ENCODE assay signal across 9 cellular contexts in genomic region chr11:65501530-65502273, GRCh38. TPM values are rescaled to one million over a fixed set of nuclear protein-coding genes. Genes with fewer than 3 reads are reported as not detected.
DNase-seq lines count a peak whose midpoint lies in the region; ATAC-seq and TF ChIP-seq lines count a peak whose summit lies in the region.
"Had no signal": no experiment of that assay in that cellular context is flagged by ENCODE, and none has a peak within 500 bp of the region (broad histone marks: within the 10 kb centered on the region; RNA-seq: fewer than 3 reads in every experiment).

No MANE protein-coding gene starts in this region.

- peaks cover 0 to 33% (median 31%) of the 10 kb centered on the region in 3 experiments; a peak in 5 of 7 replicates for H3K36me3 Mint-ChIP-seq in H9 (ENCODE audit: insufficient read depth in 1 of 3, low read depth in 3 of 3)

- no peak overlapping the region for H2BK20ac ChIP-seq in H9 (ENCODE audit: low read depth, low read length, poor library complexity, severe bottlenecking)

- no peaks in the 10 kb centered on the region for H3K79me1 ChIP-seq in H9 (ENCODE audit: insufficient read depth, low read depth, low read length, poor library complexity, severe bottlenecking)

- H3K9me3 ChIP-seq in H9 (ENCODE audit: control insufficient read depth, low read depth, low read length) = no peaks in the 10 kb centered on the region
- H3K9me3 ChIP-seq in skeletal muscle tissue (ENCODE audit: control insufficient read depth in 3 of 3, low read length in 3 of 3) = no peaks in the 10 kb centered on the region

- TF ChIP-seq CTCF in H9 (conservative IDR thresholded peaks at IDR 0.05) (no peak), fibroblast of villous mesenchyme (IDR thresholded peaks at IDR 0.05; ENCODE audit: insufficient read depth, low read depth, low read length) (no peak)

- no peak overlapping the region for H3K14ac ChIP-seq in H9 (ENCODE audit: insufficient read depth, low read length)

- no peak overlapping the region for H3K4me3 Mint-ChIP-seq in H9
- H3K4me3 Mint-ChIP-seq: stimulated activated naive CD8-positive, alpha-beta T cell treated with anti-CD3 and anti-CD28 coated beads, Interleukin-15, Interleukin-2, amounts not matched to agents 100 ng/mL and 50 ng/mL, for 24 hours had no signal

- peaks cover 42% of the 10 kb centered on the region for H3K79me2 ChIP-seq in H9 (ENCODE audit: insufficient read depth, low read length)

- peak overlapping the region; percentile 96 for H3K4me3 ChIP-seq in fibroblast of villous mesenchyme (ENCODE audit: low read depth, low read length)
- H3K4me3 ChIP-seq in skeletal muscle tissue (ENCODE audit: low read length in 3 of 3) = peak overlapping the region; percentile 94 to 98 (median 95)

- H3K27ac ChIP-seq in H9 (ENCODE audit: insufficient read length, low read depth, low read length) = no peak overlapping the region
- H3K27ac ChIP-seq in skeletal muscle tissue (ENCODE audit: low read depth, low read length) = peak overlapping the region; percentile 100

- no peaks in the 10 kb centered on the region for H4K20me1 ChIP-seq in H9 (ENCODE audit: control insufficient read depth, insufficient read depth, insufficient read length)

- peak overlapping the region; percentile 15 for H3K18ac ChIP-seq in H9 (ENCODE audit: insufficient read length, low read depth, low read length)

- peak overlapping the region; percentile 95 for H3K4me2 ChIP-seq in H9 (ENCODE audit: insufficient read depth, insufficient read length, low read length)

- no peak overlapping the region for H2BK15ac ChIP-seq in H9 (ENCODE audit: low read depth, low read length)

- H3K9ac ChIP-seq in H9 (ENCODE audit: extremely low read depth, insufficient read length, low read length) = peak overlapping the region; percentile 97
- peak overlapping the region; percentile 97 to 99 (median 99) for H3K9ac ChIP-seq in skeletal muscle tissue (ENCODE audit: low read depth in 1 of 3, low read length in 3 of 3)

- H3K27me3 ChIP-seq in H9 (ENCODE audit: insufficient read depth, low read length) = no peaks in the 10 kb centered on the region
- no peaks in the 10 kb centered on the region for H3K27me3 ChIP-seq in skeletal muscle tissue (ENCODE audit: control insufficient read depth in 3 of 3, insufficient read depth in 3 of 3, low read length in 3 of 3)

- ATAC-seq in GM19328 (IDR thresholded peaks at IDR 0.05; ENCODE audit: unreplicated experiment) = no peak
- ATAC-seq in HG02938 (IDR thresholded peaks at IDR 0.05; ENCODE audit: unreplicated experiment) = no peak

- H3K27ac Mint-ChIP-seq in H9 = peak overlapping the region in 2 of 3 experiments; percentile 8 to 68; a peak in 3 of 7 replicates
- H3K27ac Mint-ChIP-seq: stimulated activated naive CD8-positive, alpha-beta T cell treated with anti-CD3 and anti-CD28 coated beads, Interleukin-15, Interleukin-2, amounts not matched to agents 100 ng/mL and 50 ng/mL, for 24 hours had no signal

- no peaks in the 10 kb centered on the region for H3K27me3 Mint-ChIP-seq in H9 (ENCODE audit: low read depth)
- H3K27me3 Mint-ChIP-seq: stimulated activated naive CD8-positive, alpha-beta T cell treated with anti-CD3 and anti-CD28 coated beads, Interleukin-15, Interleukin-2, amounts not matched to agents 100 ng/mL and 50 ng/mL, for 24 hours had no signal

- H3K9me3 Mint-ChIP-seq in H9 = peaks cover 2 to 3% of the 10 kb centered on the region in 2 experiments; a peak in 3 of 5 replicates
- H3K9me3 Mint-ChIP-seq: stimulated activated naive CD8-positive, alpha-beta T cell treated with anti-CD3 and anti-CD28 coated beads, Interleukin-15, Interleukin-2, amounts not matched to agents 100 ng/mL and 50 ng/mL, for 24 hours had no signal

- H3K56ac ChIP-seq in H9 (ENCODE audit: insufficient read length, low read depth, low read length) = no peak overlapping the region

- DNase-seq in H9 = no peak
- DNase-seq in fibroblast of villous mesenchyme (ENCODE audit: low read depth) = peak; percentile 63
- no peak for DNase-seq in activated CD4-positive, alpha-beta T cell treated with anti-CD3 and anti-CD28 coated beads, Interleukin-2, amount 50 U/mL, for 48 hours
- DNase-seq in activated naive CD4-positive, alpha-beta T cell treated with Interleukin-2 at 50 U/mL for 16 hours = no peak

- no CpG with 5 or more reads among the region's 3 CpGs for WGBS in H9 (ENCODE audit: extremely low coverage, insufficient read length, low lambda C conversion rate)

- no peak overlapping the region for H4K5ac ChIP-seq in H9 (ENCODE audit: insufficient read length, low read depth, low read length)

- no peak overlapping the region for H4K91ac ChIP-seq in H9 (ENCODE audit: insufficient read length, low read depth, low read length)

- peaks cover 58 to 64% (median 59%) of the 10 kb centered on the region in 3 donors for H3K36me3 ChIP-seq in skeletal muscle tissue (ENCODE audit: control insufficient read depth in 3 of 3, insufficient read depth in 3 of 3, low read length in 3 of 3)

- peaks cover 25% of the 10 kb centered on the region for H3K23me2 ChIP-seq in H9 (ENCODE audit: insufficient read length, low read depth, low read length, poor library complexity, severe bottlenecking)

- H2BK12ac ChIP-seq in H9 (ENCODE audit: insufficient read length, low read depth, low read length) = no peak overlapping the region

- no peak overlapping the region for H2AK5ac ChIP-seq in H9 (ENCODE audit: insufficient read length, low read length)

- H3K4me1 Mint-ChIP-seq in H9 = peaks cover 34 to 45% of the 10 kb centered on the region in 2 experiments

- no peak overlapping the region for H2BK120ac ChIP-seq in H9 (ENCODE audit: low read depth, low read length, poor library complexity, severe bottlenecking)

- no peaks in the 10 kb centered on the region; the same call in 1 of the 2 replicates for H3K4me1 ChIP-seq in H9 (ENCODE audit: insufficient read depth, low read length)
- peaks cover 16 to 39% (median 28%) of the 10 kb centered on the region in 3 donors for H3K4me1 ChIP-seq in skeletal muscle tissue (ENCODE audit: control insufficient read depth in 3 of 3, insufficient read depth in 3 of 3, low read length in 3 of 3)

- no peak overlapping the region for H3K4ac ChIP-seq in H9 (ENCODE audit: low read depth, low read length)

- no peak overlapping the region for H2AFZ ChIP-seq in H9 (ENCODE audit: low read length)

- no peak overlapping the region for H2BK5ac ChIP-seq in H9 (ENCODE audit: insufficient read length, low read length)

- no peak overlapping the region for H4K8ac ChIP-seq in H9 (replicated peaks; ENCODE audit: insufficient read length, low read depth, low read length)

- H3K23ac ChIP-seq in H9 (ENCODE audit: insufficient read length, low read depth, low read length) = no peak overlapping the region

- no peak overlapping the region for H3T11ph ChIP-seq in H9 (ENCODE audit: low read length)

TF ChIP-seq in PFSK-1, 5 proteins besides CTCF, POLR2A, EP300 and RAD21:
- TF ChIP-seq POLR2AphosphoS5 (IDR thresholded peaks at IDR 0.05; ENCODE audit: low read depth, low read length) (peak; percentile 53; the same call in 1 of the 2 replicates), REST (IDR thresholded peaks at IDR 0.05; ENCODE audit: insufficient read depth in 1 of 2, low read depth in 2 of 2, low read length in 2 of 2) (no peak), FOXP2 (optimal IDR thresholded peaks at IDR 0.05; ENCODE audit: borderline replicate concordance, extremely low read depth, extremely low read length, insufficient read depth) (no peak), TAF1 (IDR thresholded peaks at IDR 0.05; ENCODE audit: borderline replicate concordance, insufficient read depth, low read length) (peak; percentile 1; the same call in 1 of the 2 replicates), SIN3A (IDR thresholded peaks at IDR 0.05; ENCODE audit: borderline replicate concordance, insufficient read depth, low read length) (peak; percentile 50; the same call in 1 of the 2 replicates)

RNA-seq across cellular contexts. Expression of gene MALAT1, which starts 2.9 kb away (rescaled TPM):
- 1,700 and 1,934 TPM in 2 replicates for total RNA-seq in H9 (2021)
- polyA plus RNA-seq in PFSK-1 (2012; ENCODE audit: insufficient read length, low read depth) = 336 TPM
- total RNA-seq in fibroblast of villous mesenchyme = 12,351 and 16,563 TPM in 2 replicates
- 7,794 TPM for total RNA-seq in skeletal muscle tissue

RNA-seq across cellular contexts. Expression of gene SCYL1, which starts 23.2 kb away (rescaled TPM):
- total RNA-seq in H9 (2021) (54.7 and 56.0 TPM in 2 replicates), fibroblast of villous mesenchyme (125 and 135 TPM in 2 replicates), skeletal muscle tissue (36.0 TPM)
- polyA plus RNA-seq in PFSK-1 (2012; ENCODE audit: insufficient read length, low read depth) = 192 TPM

RNA-seq across cellular contexts. Expression of gene LTBP3, which starts 56.5 kb away (rescaled TPM):
- 10.6 and 12.1 TPM in 2 replicates for total RNA-seq in H9 (2021)
- polyA plus RNA-seq in PFSK-1 (2012; ENCODE audit: insufficient read length, low read depth) = 121 TPM
- 23.7 and 24.2 TPM in 2 replicates for total RNA-seq in fibroblast of villous mesenchyme
- total RNA-seq in skeletal muscle tissue = 32.9 TPM
